In genomic region chr20:33658929-33659328, GRCh38 we compare ENCODE assay signal across 26 cellular contexts. TPM values are rescaled to one million over a fixed set of nuclear protein-coding genes. Genes with fewer than 3 reads are reported as not detected.
"Had no signal": no experiment of that assay in that cellular context is flagged by ENCODE, and none has a peak within 500 bp of the region (broad histone marks: within the 10 kb centered on the region; RNA-seq: fewer than 3 reads in every experiment).

No MANE protein-coding gene starts in this region.

- H3K27me3 Mint-ChIP-seq: activated B cell treated with CpG ODN at 0.5 μM for 24 hours; memory B cell; stimulated activated naive B cell treated with anti-CD40 and anti-IgM and Interleukin-4, amounts not matched to agents 10 μg/mL and 1 μg/mL and 100 μg/mL, for 72 hours had no signal

- H3K27ac Mint-ChIP-seq: activated B cell treated with CpG ODN at 0.5 μM for 24 hours; activated naive CD4-positive, alpha-beta T cell treated with anti-CD3 and anti-CD28 coated beads, Interleukin-2, amount 50 U/mL, for 72 hours; activated T-cell treated with anti-CD3 and anti-CD28 coated beads, Interleukin-2, amount 50 U/mL, for 72 hours; memory B cell; neural progenitor cell; stimulated activated naive B cell treated with anti-CD40 and anti-IgM and Interleukin-4, amounts not matched to agents 10 μg/mL and 1 μg/mL and 100 μg/mL, for 72 hours had no signal

- H3K9ac ChIP-seq: neural progenitor cell had no signal

- H3K4me3 Mint-ChIP-seq: activated B cell treated with CpG ODN at 0.5 μM for 24 hours; activated T-cell treated with anti-CD3 and anti-CD28 coated beads, Interleukin-2, amount 50 U/mL, for 72 hours; memory B cell; neural progenitor cell; stimulated activated naive B cell treated with anti-CD40 and anti-IgM and Interleukin-4, amounts not matched to agents 10 μg/mL and 1 μg/mL and 100 μg/mL, for 72 hours had no signal

- H3K36me3 ChIP-seq: breast epithelium, neural progenitor cell, ovary had no signal

- H3K27me3 ChIP-seq: adrenal gland, breast epithelium, gastrocnemius medialis, heart right ventricle, neural progenitor cell, ovary, thyroid gland had no signal

- H3K9me3 ChIP-seq: adrenal gland, breast epithelium, gastrocnemius medialis, heart right ventricle, left ventricle myocardium inferior, ovary, thyroid gland had no signal

- H3K4me3 ChIP-seq: adrenal gland, breast epithelium, gastrocnemius medialis, heart right ventricle, left ventricle myocardium inferior, neural progenitor cell, ovary, smooth muscle cell, thyroid gland had no signal

- ATAC-seq: activated naive CD4-positive, alpha-beta T cell treated with anti-CD3 and anti-CD28 coated beads, Interleukin-2, amount 50 U/mL, for 72 hours; activated T-cell treated with anti-CD3 and anti-CD28 coated beads, Interleukin-2, amount 50 U/mL, for 72 hours; esophagus mucosa; gastrocnemius medialis; heart right ventricle; sciatic nerve; stimulated activated naive B cell treated with anti-CD40 and anti-IgM and Interleukin-4, amounts not matched to agents 10 μg/mL and 1 μg/mL and 100 μg/mL, for 72 hours had no signal

- DNase-seq: activated B cell treated with CpG ODN at 0.5 μM for 24 hours; activated CD4-positive, alpha-beta T cell treated with anti-CD3 and anti-CD28 coated beads for 4 hours; activated effector memory CD4-positive, alpha-beta T cell treated with anti-CD3 and anti-CD28 coated beads, Interleukin-2, amount 50 U/mL, for 16 hours; activated T-cell treated with anti-CD3 and anti-CD28 coated beads, Interleukin-2, amount 50 U/mL, for 72 hours; cerebellar nuclear complex; cortex of kidney; gastrocnemius medialis; heart right ventricle; stimulated activated CD4-positive, alpha-beta T cell treated with anti-CD3 and anti-CD28 coated beads, Interleukin-4, amount 100 ng/mL, for 4 hours; stimulated activated naive B cell treated with anti-CD40 and anti-IgM and Interleukin-4, amounts not matched to agents 10 μg/mL and 1 μg/mL and 100 μg/mL, for 72 hours; T-helper 1 cell; T-helper 9 cell; thyroid gland had no signal

- H3K36me3 Mint-ChIP-seq: activated naive CD4-positive, alpha-beta T cell treated with anti-CD3 and anti-CD28 coated beads, Interleukin-2, amount 50 U/mL, for 72 hours; neural progenitor cell had no signal

- H3K9me3 Mint-ChIP-seq: activated B cell treated with CpG ODN at 0.5 μM for 24 hours; activated naive CD4-positive, alpha-beta T cell treated with anti-CD3 and anti-CD28 coated beads, Interleukin-2, amount 50 U/mL, for 72 hours; activated T-cell treated with anti-CD3 and anti-CD28 coated beads, Interleukin-2, amount 50 U/mL, for 72 hours; memory B cell; neural progenitor cell; stimulated activated naive B cell treated with anti-CD40 and anti-IgM and Interleukin-4, amounts not matched to agents 10 μg/mL and 1 μg/mL and 100 μg/mL, for 72 hours had no signal

- H3K27ac ChIP-seq: adrenal gland, breast epithelium, gastrocnemius medialis, heart right ventricle, left ventricle myocardium inferior, neural progenitor cell, ovary, thyroid gland had no signal

RNA-seq across cellular contexts. Expression of gene C20orf144, which starts 3.2 kb away (rescaled TPM):
- total RNA-seq: esophagus mucosa, gastrocnemius medialis, heart right ventricle, kidney epithelial cell, left ventricle myocardium inferior, sciatic nerve, subcutaneous adipose tissue, urinary bladder had no signal
